In genomic region chr20:25376236-25376635, GRCh38 we compare ENCODE assay signal across 29 cellular contexts.
"Had no signal": no experiment of that assay in that cellular context is flagged by ENCODE, and none has a peak within 500 bp of the region (broad histone marks: within the 10 kb centered on the region; RNA-seq: fewer than 3 reads in every experiment).

No MANE protein-coding gene starts in this region.

- H3K36me3 ChIP-seq: esophagus squamous epithelium, heart left ventricle, left lung, lower lobe of right lung, thoracic aorta, upper lobe of left lung, vagina had no signal

- H3K4me3 ChIP-seq: esophagus squamous epithelium, heart left ventricle, left lung, lower lobe of right lung, mucosa of descending colon, smooth muscle cell, thoracic aorta, upper lobe of left lung, vagina had no signal

- H3K4me2 ChIP-seq: smooth muscle cell had no signal

- H3K4me1 ChIP-seq: esophagus squamous epithelium, left lung, lower lobe of right lung, upper lobe of left lung, vagina had no signal

- H3K9me3 ChIP-seq: esophagus squamous epithelium, heart left ventricle, left lung, lower lobe of right lung, mucosa of descending colon, thoracic aorta, upper lobe of left lung, vagina had no signal

- H3K27me3 ChIP-seq: esophagus squamous epithelium, heart left ventricle, left lung, upper lobe of left lung, vagina had no signal

- H3K27ac ChIP-seq: epithelial cell of prostate, esophagus squamous epithelium, left lung, lower lobe of right lung, thoracic aorta, upper lobe of left lung, vagina, WERI-Rb-1 had no signal

- DNase-seq: activated CD4-positive, alpha-beta T cell treated with anti-CD3 and anti-CD28 coated beads for 48 hours; activated CD4-positive, alpha-beta T cell treated with anti-CD3 and anti-CD28 coated beads, Interleukin-2, amount 50 U/mL, for 48 hours; activated CD8-positive, alpha-beta memory T cell treated with anti-CD3 and anti-CD28 coated beads for 24 hours; activated effector memory CD4-positive, alpha-beta T cell treated with anti-CD3 and anti-CD28 coated beads, Interleukin-2, amount 50 U/mL, for 16 hours; activated naive CD4-positive, alpha-beta T cell treated with anti-CD3 and anti-CD28 coated beads, Interleukin-2, amount 10 ng/mL, durations not matched to agents 7 days and 5 days; activated naive CD8-positive, alpha-beta T cell treated with anti-CD3 and anti-CD28 coated beads, Interleukin-2, amount 10 ng/mL, durations not matched to agents 7 days and 5 days; activated T-cell treated with anti-CD3 and anti-CD28 coated beads, Interleukin-2, amount 50 U/mL, for 1 hour; central memory CD4-positive, alpha-beta T cell; dermis blood vessel endothelial cell; effector CD8-positive, alpha-beta T cell; esophagus squamous epithelium; heart left ventricle; left lung; lower lobe of right lung; mesendoderm; mucosa of descending colon; retina; stimulated activated CD4-positive, alpha-beta T cell treated with anti-CD3 and anti-CD28 coated beads, Interleukin-1b, Interleukin-23, amount 100 ng/mL, for 48 hours; stimulated activated naive B cell treated with anti-CD40 and anti-IgM and Interleukin-4, amounts not matched to agents 10 μg/mL and 1 μg/mL and 100 μg/mL, for 72 hours; SW 1271; T-helper 9 cell; upper lobe of left lung; WERI-Rb-1 had no signal

- ATAC-seq: activated CD4-positive, CD25-positive, alpha-beta regulatory T cell treated with anti-CD3 and anti-CD28 coated beads, Interleukin-2, amount 50 U/mL, for 24 hours; heart left ventricle; left lung; lower lobe of right lung; mucosa of descending colon; natural killer cell treated with Interleukin-12 subunit alpha and Interleukin-12 subunit beta and Interleukin-15 and Interleukin-18, amount 100 ng/mL, for 72 hours; stimulated activated naive B cell treated with anti-CD40 and anti-IgM and Interleukin-4, amounts not matched to agents 10 μg/mL and 1 μg/mL and 100 μg/mL, for 72 hours had no signal
